ENCODE assay signal across 10 cellular contexts in genomic region chr10:14736600-14737081, GRCh38. TPM values are rescaled to one million over a fixed set of nuclear protein-coding genes. Genes with fewer than 3 reads are reported as not detected.
DNase-seq lines count a peak whose midpoint lies in the region; ATAC-seq and TF ChIP-seq lines count a peak whose summit lies in the region.
"Had no signal": no experiment of that assay in that cellular context is flagged by ENCODE, and none has a peak within 500 bp of the region (broad histone marks: within the 10 kb centered on the region; RNA-seq: fewer than 3 reads in every experiment).

No MANE protein-coding gene starts in this region.

- H3K4me1 Mint-ChIP-seq in progenitor cell of endocrine pancreas (ENCODE audit: low read depth), result peaks cover 25% of the 10 kb centered on the region

- DNase-seq in GM03348 (ENCODE audit: low spot score) (peak; percentile 38), OCI-M1 (lab: John Stamatoyannopoulos, UW) (peak; percentile 46), foreskin melanocyte (peak; percentile 77), progenitor cell of endocrine pancreas (ENCODE audit: low spot score, unreplicated experiment) (no peak), ecto neural progenitor cell (ENCODE audit: low spot score) (no peak), inferior parietal cortex (ENCODE audit: extremely low spot score) (no peak)
- DNase-seq: NCI-H2081; stimulated activated CD4-positive, alpha-beta T cell treated with anti-CD3 and anti-CD28 coated beads, Interleukin-4, amount 100 ng/mL, for 4 hours had no signal

- H3K27me3 Mint-ChIP-seq in progenitor cell of endocrine pancreas, result no peaks in the 10 kb centered on the region

- H3K4me3 Mint-ChIP-seq in progenitor cell of endocrine pancreas (ENCODE audit: low read depth), result no peak overlapping the region

- no peak for ATAC-seq in GM19035 (IDR thresholded peaks at IDR 0.05; ENCODE audit: unreplicated experiment)
- no peak for ATAC-seq in HG02973 (IDR thresholded peaks at IDR 0.05; ENCODE audit: unreplicated experiment)

- H3K36me3 Mint-ChIP-seq in progenitor cell of endocrine pancreas (ENCODE audit: insufficient read depth), result no peaks in the 10 kb centered on the region

- TF ChIP-seq CTCF in progenitor cell of endocrine pancreas (IDR thresholded peaks at IDR 0.05; ENCODE audit: unreplicated experiment), result no peak

- peaks cover 8% of the 10 kb centered on the region for H3K9me3 Mint-ChIP-seq in progenitor cell of endocrine pancreas (ENCODE audit: low read depth)

- H3K27ac Mint-ChIP-seq in progenitor cell of endocrine pancreas, result peak overlapping the region; percentile 57

RNA-seq across cellular contexts. Expression of gene FAM107B, which starts 38.1 kb away (rescaled TPM):
- 82.2 and 87.4 TPM in 2 replicates for total RNA-seq in progenitor cell of endocrine pancreas

Comparison
In these comparisons a context has a peak if more than half of its experiments do, and no peak if none do; other contexts are left out.
1. DNase-seq: peak in GM03348 (single experiment), OCI-M1 (single experiment) and foreskin melanocyte (single experiment); none in progenitor cell of endocrine pancreas (single experiment), ecto neural progenitor cell (single experiment) and inferior parietal cortex (single experiment).